ENCODE assay signal across 9 cellular contexts in genomic region chr2:17171446-17172049, GRCh38.
DNase-seq lines count a peak whose midpoint lies in the region; ATAC-seq and TF ChIP-seq lines count a peak whose summit lies in the region.
"Had no signal": no experiment of that assay in that cellular context is flagged by ENCODE, and none has a peak within 500 bp of the region (broad histone marks: within the 10 kb centered on the region; RNA-seq: fewer than 3 reads in every experiment).

No MANE protein-coding gene starts in this region.

- TF ChIP-seq CTCF in prostate gland (IDR thresholded peaks at IDR 0.05), result peak in 3 of 4 experiments; percentile 6 to 43 (median 36)

- no peaks in the 10 kb centered on the region for H3K27me3 ChIP-seq in prostate gland (replicated peaks; ENCODE audit: insufficient read depth)

- H3K4me1 ChIP-seq in prostate gland (replicated peaks), result no peaks in the 10 kb centered on the region

- H3K9me3 ChIP-seq in prostate gland, result no peaks in the 10 kb centered on the region
- H3K9me3 ChIP-seq: thoracic aorta had no signal

- no peak overlapping the region for H3K4me3 ChIP-seq in prostate gland
- H3K4me3 ChIP-seq: thoracic aorta had no signal

- TF ChIP-seq POLR2A in prostate gland (IDR thresholded peaks at IDR 0.05), result no peak

- DNase-seq in A172 (ENCODE audit: low spot score), result peak; percentile 51
- DNase-seq in OCI-M2 (lab: John Stamatoyannopoulos, UW; ENCODE audit: unreplicated experiment), result peak; percentile 35
- DNase-seq in foreskin melanocyte, result peak; percentile 32
- DNase-seq in prostate gland (ENCODE audit: low spot score), result no peak
- no peak for DNase-seq in cortex of kidney (lab: John Stamatoyannopoulos, UW)
- no peak for DNase-seq in mucosa of gallbladder (ENCODE audit: low spot score)

- H3K27ac ChIP-seq in prostate gland, result no peak overlapping the region
- H3K27ac ChIP-seq: thoracic aorta had no signal

- ATAC-seq in GM18508 (IDR thresholded peaks at IDR 0.05; ENCODE audit: insufficient read depth, unreplicated experiment), result peak; percentile 49
- peak; percentile 82 for ATAC-seq in HG02973 (IDR thresholded peaks at IDR 0.05; ENCODE audit: unreplicated experiment)

- intact Hi-C loops in prostate gland (cut with DNase I), result no loop called here

- H3K36me3 ChIP-seq in prostate gland, result no peaks in the 10 kb centered on the region
- H3K36me3 ChIP-seq: thoracic aorta had no signal

- WGBS in prostate gland, result 49% methylated on average over 7 of the region's 7 CpGs

Comparison
In these comparisons a context has a peak if more than half of its experiments do, and no peak if none do; other contexts are left out.
1. DNase-seq: peak in A172 (single experiment), OCI-M2 (single experiment) and foreskin melanocyte (single experiment); none in prostate gland (single experiment), cortex of kidney (single experiment) and mucosa of gallbladder (single experiment).